Comparison of ENCODE assay signal across 13 cellular contexts in the genomic region with DNA sequence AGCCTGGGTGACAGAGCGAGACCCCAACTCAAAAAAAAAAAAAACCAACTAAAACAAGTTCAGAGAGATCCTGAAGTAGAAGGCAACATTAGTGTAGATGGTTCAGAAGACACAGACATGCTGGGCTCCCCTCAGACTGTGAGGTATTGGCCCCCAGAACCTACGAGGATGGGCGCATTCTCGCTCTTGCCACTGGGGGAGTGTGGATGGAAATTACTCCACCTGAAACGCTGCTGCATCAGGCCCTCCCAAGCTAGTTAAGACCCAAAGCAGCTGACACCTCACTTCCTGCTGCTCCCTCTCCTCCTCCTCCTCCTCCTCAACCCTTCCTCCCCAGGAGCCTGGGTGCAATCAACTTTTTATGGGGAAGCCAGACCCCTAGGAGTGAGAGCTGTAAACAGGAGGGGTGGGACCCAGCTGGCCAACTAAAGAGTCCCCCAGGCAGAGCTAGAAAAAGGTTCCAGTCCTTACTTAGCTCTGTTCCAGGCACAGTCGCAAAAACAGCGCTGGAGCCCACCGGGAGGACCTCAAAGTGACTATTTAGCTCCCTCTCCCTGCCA. TPM values are rescaled to one million over a fixed set of nuclear protein-coding genes. Genes with fewer than 3 reads are reported as not detected.
A peak's percentile ranks its signal among the peaks of the same experiment; 100 is the strongest.
DNase-seq lines count a peak whose midpoint lies in the region; ATAC-seq, FAIRE-seq and TF ChIP-seq lines count a peak whose summit lies in the region.
"Had no signal": no experiment of that assay in that cellular context is flagged by ENCODE, and none has a peak within 500 bp of the region (broad histone marks: within the 10 kb centered on the region; RNA-seq: fewer than 3 reads in every experiment).

No MANE protein-coding gene starts in this region.

- peak; percentile 34; the same call in 1 of the 2 replicates for TF ChIP-seq CTCF in HEK293 (tag by site-specific recombination; IDR thresholded peaks at IDR 0.05)
- TF ChIP-seq CTCF in neural progenitor cell (IDR thresholded peaks at IDR 0.05): peak; percentile 38
- TF ChIP-seq CTCF in kidney (IDR thresholded peaks at IDR 0.05; ENCODE audit: borderline replicate concordance, extremely low read depth, insufficient read depth): no peak

- H3F3A ChIP-seq in neural progenitor cell (ENCODE audit: low read depth): no peaks in the 10 kb centered on the region

- no peak for FAIRE-seq in kidney (lab: Jason Lieb, UNC)
- FAIRE-seq: A204.1, GM12892 had no signal

- H3K9ac ChIP-seq in neural progenitor cell: no peak overlapping the region
- no peak overlapping the region for H3K9ac ChIP-seq in kidney (ENCODE audit: low read length in 2 of 2)

- H3K36me3 ChIP-seq in HEK293 (ENCODE audit: control insufficient read depth in 2 of 2, insufficient read depth in 1 of 2, low read length in 2 of 2) (peaks cover 0 to 2% of the 10 kb centered on the region in 2 experiments; a peak in 1 of 3 replicates), neural progenitor cell (no peaks in the 10 kb centered on the region), kidney (ENCODE audit: control insufficient read depth in 1 of 2, insufficient read depth in 2 of 2, low read length in 2 of 2) (no peaks in the 10 kb centered on the region)
- H3K36me3 ChIP-seq: SJSA1 had no signal

- H3K79me2 ChIP-seq in neural progenitor cell (ENCODE audit: low read depth): no peaks in the 10 kb centered on the region

- no peak overlapping the region for H2AFZ ChIP-seq in neural progenitor cell (replicated peaks)

- POLR2A ChIA-PET in HEK293 (lab: Yijun Ruan, JAX): interaction anchor here (0.6 kb wide), 1 partner anchor 426 kb away, joined by 3 read pairs; no protein-coding TSS in a partner anchor

- H3K4me2 ChIP-seq in neural progenitor cell: no peak overlapping the region

- H3K27me3 Mint-ChIP-seq in activated naive CD8-positive, alpha-beta T cell treated with anti-CD3 and anti-CD28 coated beads, Interleukin-2, amount 50 U/mL, for 24 hours: peaks cover 6% of the 10 kb centered on the region
- peaks cover 3% of the 10 kb centered on the region for H3K27me3 Mint-ChIP-seq in neural progenitor cell (ENCODE audit: insufficient read depth, low read depth)

- peaks cover 17% of the 10 kb centered on the region for H3K27me3 ChIP-seq in neural progenitor cell
- H3K27me3 ChIP-seq: SJSA1 had no signal

- no peaks in the 10 kb centered on the region for H3K9me3 Mint-ChIP-seq in activated naive CD8-positive, alpha-beta T cell treated with anti-CD3 and anti-CD28 coated beads, Interleukin-2, amount 50 U/mL, for 24 hours
- H3K9me3 Mint-ChIP-seq in neural progenitor cell: no peaks in the 10 kb centered on the region

- intact Hi-C loops in kidney (cut with DNase I): no loop called here

- H3K9me3 ChIP-seq in HEK293 (ENCODE audit: control insufficient read depth, insufficient read depth, low read depth, low read length) (no peaks in the 10 kb centered on the region), neural progenitor cell (ENCODE audit: low read depth) (no peaks in the 10 kb centered on the region), kidney (ENCODE audit: control insufficient read depth in 1 of 2, low read length in 2 of 2) (no peaks in the 10 kb centered on the region)
- H3K9me3 ChIP-seq: SJSA1 had no signal

- no peak overlapping the region for H3K27ac Mint-ChIP-seq in activated naive CD8-positive, alpha-beta T cell treated with anti-CD3 and anti-CD28 coated beads, Interleukin-2, amount 50 U/mL, for 24 hours
- H3K27ac Mint-ChIP-seq in neural progenitor cell: no peak overlapping the region

- no peak overlapping the region for H3K4me3 Mint-ChIP-seq in activated naive CD8-positive, alpha-beta T cell treated with anti-CD3 and anti-CD28 coated beads, Interleukin-2, amount 50 U/mL, for 24 hours
- no peak overlapping the region for H3K4me3 Mint-ChIP-seq in neural progenitor cell

- peak; percentile 33 for ATAC-seq in activated naive CD8-positive, alpha-beta T cell treated with anti-CD3 and anti-CD28 coated beads, Interleukin-2, amount 50 U/mL, for 24 hours
- ATAC-seq in HG03108 (IDR thresholded peaks at IDR 0.05; ENCODE audit: unreplicated experiment): no peak

- H4K20me1 ChIP-seq in neural progenitor cell (ENCODE audit: low read depth): peaks cover 7% of the 10 kb centered on the region

- peaks cover 13% of the 10 kb centered on the region for H3K4me1 Mint-ChIP-seq in activated naive CD8-positive, alpha-beta T cell treated with anti-CD3 and anti-CD28 coated beads, Interleukin-2, amount 50 U/mL, for 24 hours
- peaks cover 43% of the 10 kb centered on the region for H3K4me1 Mint-ChIP-seq in neural progenitor cell

- H3K4me3 ChIP-seq in HEK293 (ENCODE audit: low read depth, low read length) (no peak overlapping the region), neural progenitor cell (no peak overlapping the region), kidney (ENCODE audit: low read length in 2 of 2) (no peak overlapping the region)
- H3K4me3 ChIP-seq: SJSA1 had no signal

- H3K36me3 Mint-ChIP-seq in activated naive CD8-positive, alpha-beta T cell treated with anti-CD3 and anti-CD28 coated beads, Interleukin-2, amount 50 U/mL, for 24 hours (ENCODE audit: low read depth): no peaks in the 10 kb centered on the region
- peaks cover 7% of the 10 kb centered on the region for H3K36me3 Mint-ChIP-seq in neural progenitor cell

- peak; percentile 48 for DNase-seq in DMS 273 (lab: John Stamatoyannopoulos, UW; ENCODE audit: unreplicated experiment)
- no peak for DNase-seq in DMS 273 treated with DMSO at 0.1 percent for 48 hours (lab: John Stamatoyannopoulos, UW)
- peak; percentile 27 for DNase-seq in activated naive CD8-positive, alpha-beta T cell treated with anti-CD3 and anti-CD28 coated beads, Interleukin-2, amount 50 U/mL, for 24 hours
- DNase-seq in neural progenitor cell (ENCODE audit: low spot score): peak; percentile 46
- no peak for DNase-seq in kidney
- no peak for DNase-seq in NCI-H774 (lab: John Stamatoyannopoulos, UW)
- DNase-seq: activated T-cell treated with anti-CD3 and anti-CD28 coated beads for 4 hours, NCI-H1930 had no signal

- CTCF ChIA-PET in HEK293 (lab: Yijun Ruan, JAX): interaction anchor here (0.6 to 1.9 kb wide), 7 partner anchors 9 to 993 kb away, joined by 3 to 9 read pairs (median 3); no protein-coding TSS in a partner anchor

- no peaks in the 10 kb centered on the region for H3K4me1 ChIP-seq in HEK293 (ENCODE audit: control insufficient read depth, insufficient read depth, low read length)
- peaks cover 3% of the 10 kb centered on the region for H3K4me1 ChIP-seq in neural progenitor cell
- peaks cover 7 to 10% of the 10 kb centered on the region in 2 donors for H3K4me1 ChIP-seq in kidney (ENCODE audit: control insufficient read depth in 1 of 2, insufficient read depth in 1 of 2, low read depth in 1 of 2, low read length in 2 of 2)

- H3K27ac ChIP-seq in HEK293 (ENCODE audit: extremely low read depth, low read depth, low read length) (no peak overlapping the region), neural progenitor cell (no peak overlapping the region), kidney (ENCODE audit: low read depth in 2 of 2, low read length in 2 of 2) (no peak overlapping the region)
- H3K27ac ChIP-seq: SJSA1 had no signal

TF ChIP-seq in HEK293, 187 proteins besides CTCF, POLR2A, EP300 and RAD21:
- TF ChIP-seq TRIM28 (IDR thresholded peaks at IDR 0.05; ENCODE audit: borderline replicate concordance, low read length): no peak
- peak; percentile 75 for TF ChIP-seq ZIC2 (tag by site-specific recombination; IDR thresholded peaks at IDR 0.05)
- no peak for TF ChIP-seq ZNF610 (tag by site-specific recombination; IDR thresholded peaks at IDR 0.05; ENCODE audit: borderline replicate concordance)
- TF ChIP-seq, protein P1, sequence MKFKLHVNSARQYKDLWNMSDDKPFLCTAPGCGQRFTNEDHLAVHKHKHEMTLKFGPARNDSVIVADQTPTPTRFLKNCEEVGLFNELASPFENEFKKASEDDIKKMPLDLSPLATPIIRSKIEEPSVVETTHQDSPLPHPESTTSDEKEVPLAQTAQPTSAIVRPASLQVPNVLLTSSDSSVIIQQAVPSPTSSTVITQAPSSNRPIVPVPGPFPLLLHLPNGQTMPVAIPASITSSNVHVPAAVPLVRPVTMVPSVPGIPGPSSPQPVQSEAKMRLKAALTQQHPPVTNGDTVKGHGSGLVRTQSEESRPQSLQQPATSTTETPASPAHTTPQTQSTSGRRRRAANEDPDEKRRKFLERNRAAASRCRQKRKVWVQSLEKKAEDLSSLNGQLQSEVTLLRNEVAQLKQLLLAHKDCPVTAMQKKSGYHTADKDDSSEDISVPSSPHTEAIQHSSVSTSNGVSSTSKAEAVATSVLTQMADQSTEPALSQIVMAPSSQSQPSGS (tag by site-specific recombination; IDR thresholded peaks at IDR 0.05; ENCODE audit: low read depth): no peak
- TF ChIP-seq ZNF548 (tag by site-specific recombination; IDR thresholded peaks at IDR 0.05): no peak
- TF ChIP-seq GLIS1 (tag by site-specific recombination; IDR thresholded peaks at IDR 0.05): peak; percentile 71
- TF ChIP-seq BCL11B (tag by site-specific recombination; IDR thresholded peaks at IDR 0.05; ENCODE audit: low read depth): no peak
- TF ChIP-seq OVOL3 (tag by site-specific recombination; IDR thresholded peaks at IDR 0.05): no peak
- TF ChIP-seq ZNF513 (tag by site-specific recombination; IDR thresholded peaks at IDR 0.05): peak; percentile 41; the same call in 1 of the 2 replicates
TF ChIP-seq in HEK293: peak in this region for 3.

RNA-seq across cellular contexts. Expression of gene SH3PXD2A, which starts 7.4 kb away (rescaled TPM):
- total RNA-seq in neural progenitor cell (ENCODE audit: low replicate concordance) (2.3 and 4.7 TPM in 2 replicates), kidney (20.1 TPM)
- 2.4 TPM for polyA plus RNA-seq in kidney (ENCODE audit: insufficient read depth, low read depth, low replicate concordance)

Comparison
In these comparisons a context has a peak if more than half of its experiments do, and no peak if none do; other contexts are left out.
1. DNase-seq: peak in DMS 273 (single experiment), activated naive CD8-positive, alpha-beta T cell treated with anti-CD3 and anti-CD28 coated beads, Interleukin-2, amount 50 U/mL, for 24 hours (single experiment) and neural progenitor cell (single experiment); none in DMS 273 treated with DMSO at 0.1 percent for 48 hours (single experiment), kidney (single experiment) and NCI-H774 (single experiment).